Comparison of ENCODE assay signal across 8 cellular contexts in genomic region chr1:155976913-155977606, GRCh38. TPM values are rescaled to one million over a fixed set of nuclear protein-coding genes. Genes with fewer than 3 reads are reported as not detected.
DNase-seq lines count a peak whose midpoint lies in the region; ATAC-seq and TF ChIP-seq lines count a peak whose summit lies in the region.

No MANE protein-coding gene starts in this region.

- peaks cover 20 to 93% (median 70%) of the 10 kb centered on the region in 12 donors for H3K4me1 ChIP-seq in heart left ventricle
- H3K4me1 ChIP-seq in iPS DF 6.9 (ENCODE audit: control insufficient read depth, insufficient read depth, low read length), result peaks cover 17% of the 10 kb centered on the region

- DNase-seq in heart left ventricle, result peak in 1 of 5 donors; percentile 27
- no peak for DNase-seq in Right ventricle myocardium inferior (ENCODE audit: missing footprints)
- DNase-seq in activated T-cell treated with anti-CD3 and anti-CD28 coated beads, Interleukin-2, amount 50 U/mL, for 48 hours, result peak; percentile 53 to 62
- DNase-seq in iPS DF 6.9 (ENCODE audit: low read depth, low spot score), result no peak
- peak; percentile 39 to 44 for DNase-seq in stimulated activated CD4-positive, alpha-beta T cell treated with anti-CD3 and anti-CD28 coated beads, Interleukin-2, amount 100 ng/mL, for 24 hours
- DNase-seq in LoVo (ENCODE audit: low spot score), result no peak

- H3K36me3 ChIP-seq in heart left ventricle (peaks cover 0 to 21% (median 0%) of the 10 kb centered on the region in 9 donors), iPS DF 6.9 (ENCODE audit: control insufficient read depth, insufficient read depth, low read length) (no peaks in the 10 kb centered on the region)

- 5 to 12% (median 5%) methylated on average over 4 of the region's 4 CpGs for WGBS in heart left ventricle, 4 donors
- no CpG with 5 or more reads among the region's 4 CpGs for WGBS in iPS DF 6.9 (ENCODE audit: insufficient coverage, insufficient read length)

- no peak for TF ChIP-seq CTCF in heart left ventricle (IDR thresholded peaks at IDR 0.05)

- H3K27me3 ChIP-seq in heart left ventricle, result no peaks in the 10 kb centered on the region
- H3K27me3 ChIP-seq in iPS DF 6.9 (ENCODE audit: control insufficient read depth, insufficient read depth, low read length), result no peaks in the 10 kb centered on the region

- no peaks in the 10 kb centered on the region for H3K9me3 ChIP-seq in heart left ventricle
- H3K9me3 ChIP-seq in iPS DF 6.9 (ENCODE audit: control insufficient read depth, insufficient read depth, low read length), result no peaks in the 10 kb centered on the region

- ATAC-seq in heart left ventricle (no peak), Right ventricle myocardium inferior (no peak), HG03460 (IDR thresholded peaks at IDR 0.05; ENCODE audit: unreplicated experiment) (no peak), GM18858 (IDR thresholded peaks at IDR 0.05; ENCODE audit: unreplicated experiment) (no peak)

- H3K4me3 ChIP-seq in heart left ventricle, result peak overlapping the region; percentile 65 to 97 (median 86)
- H3K4me3 ChIP-seq in iPS DF 6.9 (ENCODE audit: low read length), result peak overlapping the region; percentile 83

- no peak for TF ChIP-seq POLR2A in heart left ventricle (IDR thresholded peaks at IDR 0.05)

- intact Hi-C loops in heart left ventricle (cut with DNase I) (loop anchor here in 4 of 10 donors (5.0 kb wide), 1 partner anchor 35 kb away; the partner anchor contains the start of gene RXFP4 (in 4 of the 4)), Right ventricle myocardium inferior (cut with DNase I) (loop anchor here (5.0 kb wide), 1 partner anchor 35 kb away; the partner anchor contains the start of gene RXFP4)

- peak overlapping the region; percentile 91 to 100 (median 98) for H3K27ac ChIP-seq in heart left ventricle
- H3K27ac ChIP-seq in iPS DF 6.9 (ENCODE audit: low read length), result no peak overlapping the region

RNA-seq across cellular contexts. Expression of gene ARHGEF2, which starts 1.3 kb away (rescaled TPM):
- total RNA-seq in heart left ventricle (10 to 100 TPM; 34.7 to 98.6 (median 61.6) TPM), Right ventricle myocardium inferior (61.8 TPM)
- 10 to 100 TPM; 23.9 to 28.8 TPM for polyA plus RNA-seq in heart left ventricle

RNA-seq across cellular contexts. Expression of gene RXFP4, which starts 35.6 kb away (rescaled TPM):
- total RNA-seq in heart left ventricle, result not detected
- under 1 TPM in 1 of 2 donors, not detected in 1; 0.07 TPM for polyA plus RNA-seq in heart left ventricle
- not detected for total RNA-seq in Right ventricle myocardium inferior

RNA-seq across cellular contexts. Expression of gene KHDC4, which starts 42.8 kb away (rescaled TPM):
- total RNA-seq in heart left ventricle (10 to 100 TPM; 16.9 to 28.0 (median 22.6) TPM), Right ventricle myocardium inferior (22.0 TPM)
- polyA plus RNA-seq in heart left ventricle, result 10 to 100 TPM; 17.4 to 19.1 TPM

RNA-seq across cellular contexts. Expression of gene SSR2, which starts 43.7 kb away (rescaled TPM):
- total RNA-seq in heart left ventricle, result 100 to 1,000 TPM in 4 of 9 donors, 10 to 100 TPM in 5; 67.7 to 174 (median 81.2) TPM
- 100 to 1,000 TPM in 1 of 2 donors, 10 to 100 TPM in 1; 63.9 to 282 TPM for polyA plus RNA-seq in heart left ventricle
- total RNA-seq in Right ventricle myocardium inferior, result 79.9 TPM

Comparison
In these comparisons a context has a peak if more than half of its experiments do, and no peak if none do; other contexts are left out.
1. DNase-seq: peak in activated T-cell treated with anti-CD3 and anti-CD28 coated beads, Interleukin-2, amount 50 U/mL, for 48 hours (2 of 2) and stimulated activated CD4-positive, alpha-beta T cell treated with anti-CD3 and anti-CD28 coated beads, Interleukin-2, amount 100 ng/mL, for 24 hours (2 of 2); none in Right ventricle myocardium inferior (single experiment), iPS DF 6.9 (single experiment) and LoVo (single experiment).